Comparison of ENCODE assay signal across 9 cellular contexts in genomic region chr3:129118745-129119144, GRCh38. TPM values are rescaled to one million over a fixed set of nuclear protein-coding genes. Genes with fewer than 3 reads are reported as not detected.
A peak's percentile ranks its signal among the peaks of the same experiment; 100 is the strongest.
DNase-seq lines count a peak whose midpoint lies in the region; ATAC-seq and TF ChIP-seq lines count a peak whose summit lies in the region.
"Had no signal": no experiment of that assay in that cellular context is flagged by ENCODE, and none has a peak within 500 bp of the region (broad histone marks: within the 10 kb centered on the region; RNA-seq: fewer than 3 reads in every experiment).

No MANE protein-coding gene starts in this region.

- H3K36me3 Mint-ChIP-seq in activated CD4-positive, alpha-beta T cell treated with anti-CD3 and anti-CD28 coated beads, Interleukin-2, amount 10 ng/mL, durations not matched to agents 24 days and 14 days (ENCODE audit: low read depth): peaks cover 49% of the 10 kb centered on the region
- peaks cover 7% of the 10 kb centered on the region for H3K36me3 Mint-ChIP-seq in progenitor cell of endocrine pancreas (ENCODE audit: insufficient read depth)

- H3K36me3 ChIP-seq in HUES64 (ENCODE audit: insufficient read depth, low read length): peaks cover 6% of the 10 kb centered on the region
- peaks cover 3 to 11% of the 10 kb centered on the region in 2 donors for H3K36me3 ChIP-seq in duodenal mucosa (ENCODE audit: control insufficient read depth in 1 of 2, insufficient read depth in 2 of 2, low read length in 2 of 2)
- no peaks in the 10 kb centered on the region for H3K36me3 ChIP-seq in BE2C
- H3K36me3 ChIP-seq: uterus had no signal

- H3K4me3 Mint-ChIP-seq in activated CD4-positive, alpha-beta T cell treated with anti-CD3 and anti-CD28 coated beads, Interleukin-2, amount 10 ng/mL, durations not matched to agents 24 days and 14 days: peak overlapping the region; percentile 94
- H3K4me3 Mint-ChIP-seq in progenitor cell of endocrine pancreas (ENCODE audit: low read depth): peak overlapping the region; percentile 88

- H3K9ac ChIP-seq in HUES64 (ENCODE audit: low read depth, low read length) (peak overlapping the region; percentile 17; the same call in 1 of the 2 replicates), duodenal mucosa (ENCODE audit: low read depth in 1 of 2, low read length in 2 of 2) (peak overlapping the region in 1 of 2 donors; percentile 65)

- H3K27ac ChIP-seq in HUES64 (ENCODE audit: low read depth, low read length) (peak overlapping the region; percentile 1; the same call in 1 of the 2 replicates), duodenal mucosa (ENCODE audit: low read depth, low read length) (no peak overlapping the region)

- 80% methylated on average over 4 of the region's 5 CpGs for WGBS in HUES64

- H3K4me3 ChIP-seq in HUES64 (ENCODE audit: low read length) (0 out of 2 replicates have a peak overlapping the region, but pooled peaks have one; percentile 89), duodenal mucosa (ENCODE audit: low read depth in 1 of 2, low read length in 2 of 2) (peak overlapping the region; percentile 74 to 83), BE2C (ENCODE audit: low read depth, low read length) (no peak overlapping the region)

- intact Hi-C loops in activated CD4-positive, alpha-beta T cell treated with anti-CD3 and anti-CD28 coated beads, Interleukin-2, amount 10 ng/mL, durations not matched to agents 24 days and 14 days (cut with micrococcal nuclease): loop anchor here (10.0 kb wide), 1 partner anchor 326 kb away; the partner anchor contains the start of gene IFT122
- intact Hi-C loops in left colon (cut with DNase I, micrococcal nuclease): no loop called here

- peaks cover 63% of the 10 kb centered on the region for H3K4me1 Mint-ChIP-seq in activated CD4-positive, alpha-beta T cell treated with anti-CD3 and anti-CD28 coated beads, Interleukin-2, amount 10 ng/mL, durations not matched to agents 24 days and 14 days
- peaks cover 57% of the 10 kb centered on the region for H3K4me1 Mint-ChIP-seq in progenitor cell of endocrine pancreas (ENCODE audit: low read depth)

- TF ChIP-seq CTCF in progenitor cell of endocrine pancreas (IDR thresholded peaks at IDR 0.05; ENCODE audit: unreplicated experiment) (no peak), BE2C (IDR thresholded peaks at IDR 0.05; ENCODE audit: low read depth, low read length) (no peak)

- no peaks in the 10 kb centered on the region for H3K9me3 ChIP-seq in HUES64 (ENCODE audit: insufficient read depth, low read depth, low read length)
- H3K9me3 ChIP-seq in duodenal mucosa (ENCODE audit: control insufficient read depth in 1 of 2, low read length in 2 of 2): no peaks in the 10 kb centered on the region
- H3K9me3 ChIP-seq in BE2C: no peaks in the 10 kb centered on the region
- H3K9me3 ChIP-seq: uterus had no signal

- H3K9me3 Mint-ChIP-seq in activated CD4-positive, alpha-beta T cell treated with anti-CD3 and anti-CD28 coated beads, Interleukin-2, amount 10 ng/mL, durations not matched to agents 24 days and 14 days: no peaks in the 10 kb centered on the region
- no peaks in the 10 kb centered on the region for H3K9me3 Mint-ChIP-seq in progenitor cell of endocrine pancreas (ENCODE audit: low read depth)

- ATAC-seq in left colon: no peak
- ATAC-seq in HG03175 (IDR thresholded peaks at IDR 0.05; ENCODE audit: unreplicated experiment): no peak

- peaks cover 46% of the 10 kb centered on the region for H3K4me1 ChIP-seq in HUES64 (ENCODE audit: insufficient read depth, low read length)
- H3K4me1 ChIP-seq in duodenal mucosa (ENCODE audit: control insufficient read depth in 1 of 2, insufficient read depth in 2 of 2, low read length in 2 of 2): peaks cover 54 to 66% of the 10 kb centered on the region in 2 donors
- peaks cover 5% of the 10 kb centered on the region; the same call in 1 of the 2 replicates for H3K4me1 ChIP-seq in BE2C

- peak overlapping the region; percentile 99 for H3K27ac Mint-ChIP-seq in activated CD4-positive, alpha-beta T cell treated with anti-CD3 and anti-CD28 coated beads, Interleukin-2, amount 10 ng/mL, durations not matched to agents 24 days and 14 days
- H3K27ac Mint-ChIP-seq in progenitor cell of endocrine pancreas: peak overlapping the region; percentile 96

- H3K27me3 ChIP-seq in HUES64 (ENCODE audit: insufficient read depth, low read length): no peaks in the 10 kb centered on the region
- no peaks in the 10 kb centered on the region for H3K27me3 ChIP-seq in duodenal mucosa (ENCODE audit: control insufficient read depth in 1 of 2, insufficient read depth in 2 of 2, low read length in 2 of 2)
- no peaks in the 10 kb centered on the region for H3K27me3 ChIP-seq in BE2C
- H3K27me3 ChIP-seq: uterus had no signal

- no peaks in the 10 kb centered on the region for H3K27me3 Mint-ChIP-seq in activated CD4-positive, alpha-beta T cell treated with anti-CD3 and anti-CD28 coated beads, Interleukin-2, amount 10 ng/mL, durations not matched to agents 24 days and 14 days
- H3K27me3 Mint-ChIP-seq in progenitor cell of endocrine pancreas: no peaks in the 10 kb centered on the region

- peak; percentile 89 for DNase-seq in activated CD4-positive, alpha-beta T cell treated with anti-CD3 and anti-CD28 coated beads, Interleukin-2, amount 10 ng/mL, durations not matched to agents 24 days and 14 days
- DNase-seq in progenitor cell of endocrine pancreas (ENCODE audit: low spot score, unreplicated experiment) (no peak), left colon (no peak), BE2C (no peak), NCI-H526 (lab: John Stamatoyannopoulos, UW) (no peak)
- DNase-seq: uterus had no signal

RNA-seq across cellular contexts. Expression of gene RAB43, which starts 2.9 kb away (rescaled TPM):
- polyA plus RNA-seq in HUES64 (2013, experiment 1 of 2): 9.4 TPM
- polyA plus RNA-seq in HUES64 (2013, experiment 2 of 2): 8.9 TPM
- 42.5 and 44.3 TPM in 2 replicates for total RNA-seq in activated CD4-positive, alpha-beta T cell treated with anti-CD3 and anti-CD28 coated beads, Interleukin-2, amount 10 ng/mL, durations not matched to agents 24 days and 14 days
- total RNA-seq in progenitor cell of endocrine pancreas (23.8 and 24.3 TPM in 2 replicates), left colon (10 to 100 TPM; 28.7 to 30.4 TPM)
- 1.2 TPM for polyA plus RNA-seq in BE2C (2012; ENCODE audit: insufficient read depth, insufficient read length, low read depth)

RNA-seq across cellular contexts. Expression of gene ISY1, which starts 42.1 kb away (rescaled TPM):
- polyA plus RNA-seq in HUES64 (2013, experiment 1 of 2): 15.6 TPM
- 14.9 TPM for polyA plus RNA-seq in HUES64 (2013, experiment 2 of 2)
- total RNA-seq in activated CD4-positive, alpha-beta T cell treated with anti-CD3 and anti-CD28 coated beads, Interleukin-2, amount 10 ng/mL, durations not matched to agents 24 days and 14 days: 73.8 and 83.7 TPM in 2 replicates
- total RNA-seq in progenitor cell of endocrine pancreas: 34.0 and 37.4 TPM in 2 replicates
- 10 to 100 TPM; 27.0 to 32.0 TPM for total RNA-seq in left colon
- polyA plus RNA-seq in BE2C (2012; ENCODE audit: insufficient read depth, insufficient read length, low read depth): 95.0 TPM

RNA-seq across cellular contexts. Expression of gene GP9, which starts 58.2 kb away (rescaled TPM):
- polyA plus RNA-seq in HUES64 (2013, experiment 1 of 2): not detected
- polyA plus RNA-seq in HUES64 (2013, experiment 2 of 2): not detected
- total RNA-seq in activated CD4-positive, alpha-beta T cell treated with anti-CD3 and anti-CD28 coated beads, Interleukin-2, amount 10 ng/mL, durations not matched to agents 24 days and 14 days: not detected in 2 replicates
- total RNA-seq in progenitor cell of endocrine pancreas (not detected in 2 replicates), left colon (under 1 TPM; 0.39 to 0.55 TPM)
- not detected for polyA plus RNA-seq in BE2C (2012; ENCODE audit: insufficient read depth, insufficient read length, low read depth)
